In genomic region chr6:3329491-3330051, GRCh38 we compare ENCODE assay signal across 21 cellular contexts.
DNase-seq lines count a peak whose midpoint lies in the region; ATAC-seq and TF ChIP-seq lines count a peak whose summit lies in the region.
"Had no signal": no experiment of that assay in that cellular context is flagged by ENCODE, and none has a peak within 500 bp of the region (broad histone marks: within the 10 kb centered on the region; RNA-seq: fewer than 3 reads in every experiment).

No MANE protein-coding gene starts in this region.

- H3K9me3 ChIP-seq in heart right ventricle = no peaks in the 10 kb centered on the region
- H3K9me3 ChIP-seq in right atrium auricular region = no peaks in the 10 kb centered on the region
- H3K9me3 ChIP-seq in prostate gland = no peaks in the 10 kb centered on the region
- H3K9me3 ChIP-seq in uterus = no peaks in the 10 kb centered on the region
- H3K9me3 ChIP-seq: A549, MG63 had no signal

- H3K4me1 ChIP-seq in heart right ventricle = peaks cover 0 to 33% (median 19%) of the 10 kb centered on the region in 9 donors
- H3K4me1 ChIP-seq in right atrium auricular region = peaks cover 0 to 18% of the 10 kb centered on the region in 2 donors
- peaks cover 3% of the 10 kb centered on the region for H3K4me1 ChIP-seq in prostate gland (replicated peaks)
- peaks cover 0 to 4% of the 10 kb centered on the region in 2 donors for H3K4me1 ChIP-seq in uterus

- CTCF ChIA-PET in activated naive CD4-positive, alpha-beta T cell treated with anti-CD3 and anti-CD28 coated beads, Interleukin-2, amount 10 ng/mL, durations not matched to agents 7 days and 5 days (lab: Charles Lee) = no interaction called here

- WGBS in heart right ventricle, 2 donors = 76% methylated on average over 26 of the region's 26 CpGs
- WGBS in prostate gland = 55% methylated on average over 26 of the region's 26 CpGs

- POLR2A ChIA-PET in naive thymus-derived CD8-positive, alpha-beta T cell (lab: Charles Lee) = no interaction called here

- H3K27ac ChIP-seq in heart right ventricle (peak overlapping the region in 6 of 10 donors; percentile 11 to 51 (median 34)), right atrium auricular region (no peak overlapping the region), prostate gland (peak overlapping the region; percentile 29 to 61), uterus (peak overlapping the region; percentile 38 to 40)
- H3K27ac ChIP-seq: parathyroid adenoma had no signal

- H3K27me3 ChIP-seq in heart right ventricle (no peaks in the 10 kb centered on the region), right atrium auricular region (no peaks in the 10 kb centered on the region), prostate gland (replicated peaks; ENCODE audit: insufficient read depth) (no peaks in the 10 kb centered on the region), uterus (no peaks in the 10 kb centered on the region)
- H3K27me3 ChIP-seq: MG63 had no signal

- no peaks in the 10 kb centered on the region for H3K36me3 Mint-ChIP-seq in naive thymus-derived CD8-positive, alpha-beta T cell
- no peaks in the 10 kb centered on the region for H3K36me3 Mint-ChIP-seq in activated naive CD4-positive, alpha-beta T cell treated with anti-CD3 and anti-CD28 coated beads, Interleukin-2, amount 10 ng/mL, durations not matched to agents 7 days and 5 days
- H3K36me3 Mint-ChIP-seq: CD8-positive, alpha-beta memory T cell; natural killer cell treated with Interleukin-12 subunit alpha and Interleukin-12 subunit beta and Interleukin-15 and Interleukin-18, amount 100 ng/mL, for 72 hours had no signal

- no peaks in the 10 kb centered on the region for H3K36me3 ChIP-seq in heart right ventricle
- H3K36me3 ChIP-seq in right atrium auricular region = no peaks in the 10 kb centered on the region
- H3K36me3 ChIP-seq in prostate gland = no peaks in the 10 kb centered on the region
- no peaks in the 10 kb centered on the region for H3K36me3 ChIP-seq in uterus
- H3K36me3 ChIP-seq: MG63 had no signal

- H3K4me3 ChIP-seq in heart right ventricle = no peak overlapping the region
- H3K4me3 ChIP-seq in right atrium auricular region = no peak overlapping the region
- no peak overlapping the region for H3K4me3 ChIP-seq in prostate gland
- H3K4me3 ChIP-seq in uterus = no peak overlapping the region
- H3K4me3 ChIP-seq: A549, MG63 had no signal

- DNase-seq in heart right ventricle (no peak), right atrium auricular region (ENCODE audit: low spot score) (no peak), prostate gland (ENCODE audit: low spot score) (no peak), uterus (no peak)
- DNase-seq in naive thymus-derived CD8-positive, alpha-beta T cell = no peak
- no peak for DNase-seq in activated naive CD4-positive, alpha-beta T cell treated with anti-CD3 and anti-CD28 coated beads, Interleukin-2, amount 10 ng/mL, durations not matched to agents 7 days and 5 days
- DNase-seq: activated CD4-positive, alpha-beta T cell treated with anti-CD3 and anti-CD28 coated beads for 36 hours; activated CD8-positive, alpha-beta memory T cell treated with anti-CD3 and anti-CD28 coated beads for 24 hours; activated gamma-delta T cell treated with Interleukin-2 at 50 U/mL for 16 hours; activated T-cell treated with anti-CD3 and anti-CD28 coated beads, Interleukin-2, amount 50 U/mL, for 1 hour; CD8-positive, alpha-beta memory T cell; MG63; NCI-H1436 treated with DMSO at 0.1 percent for 48 hours; NCI-H524 treated with DMSO at 0.1 percent for 48 hours; NK-92 treated with Interleukin-12 subunit alpha and Interleukin-12 subunit beta, amount 100 ng/mL, for 24 hours; stimulated activated CD8-positive, alpha-beta memory T cell treated with anti-CD3 and anti-CD28 coated beads, Interleukin-4, amount 100 ng/mL, for 48 hours had no signal

- H3K27me3 Mint-ChIP-seq in naive thymus-derived CD8-positive, alpha-beta T cell = no peaks in the 10 kb centered on the region
- H3K27me3 Mint-ChIP-seq in activated naive CD4-positive, alpha-beta T cell treated with anti-CD3 and anti-CD28 coated beads, Interleukin-2, amount 10 ng/mL, durations not matched to agents 7 days and 5 days = peaks cover 15% of the 10 kb centered on the region

- TF ChIP-seq CTCF in heart right ventricle (IDR thresholded peaks at IDR 0.05) = no peak
- TF ChIP-seq CTCF in right atrium auricular region (IDR thresholded peaks at IDR 0.05) = no peak
- TF ChIP-seq CTCF in prostate gland (IDR thresholded peaks at IDR 0.05) = no peak
- no peak for TF ChIP-seq CTCF in uterus (IDR thresholded peaks at IDR 0.05)

- TF ChIP-seq POLR2A in prostate gland (IDR thresholded peaks at IDR 0.05) = no peak
- no peak for TF ChIP-seq POLR2A in uterus (IDR thresholded peaks at IDR 0.05)

- peak overlapping the region in 1 of 10 donors; percentile 40 for H3K27ac Mint-ChIP-seq in naive thymus-derived CD8-positive, alpha-beta T cell
- H3K27ac Mint-ChIP-seq in activated naive CD4-positive, alpha-beta T cell treated with anti-CD3 and anti-CD28 coated beads, Interleukin-2, amount 10 ng/mL, durations not matched to agents 7 days and 5 days = no peak overlapping the region
- H3K27ac Mint-ChIP-seq: activated CD4-positive, alpha-beta T cell treated with anti-CD3 and anti-CD28 coated beads for 36 hours; CD8-positive, alpha-beta memory T cell; natural killer cell treated with Interleukin-12 subunit alpha and Interleukin-12 subunit beta and Interleukin-15 and Interleukin-18, amount 100 ng/mL, for 72 hours had no signal

- H3K9me3 Mint-ChIP-seq in naive thymus-derived CD8-positive, alpha-beta T cell = no peaks in the 10 kb centered on the region
- H3K9me3 Mint-ChIP-seq in activated naive CD4-positive, alpha-beta T cell treated with anti-CD3 and anti-CD28 coated beads, Interleukin-2, amount 10 ng/mL, durations not matched to agents 7 days and 5 days = no peaks in the 10 kb centered on the region
- H3K9me3 Mint-ChIP-seq: CD8-positive, alpha-beta memory T cell; natural killer cell treated with Interleukin-12 subunit alpha and Interleukin-12 subunit beta and Interleukin-15 and Interleukin-18, amount 100 ng/mL, for 72 hours had no signal

- H3K4me3 Mint-ChIP-seq in naive thymus-derived CD8-positive, alpha-beta T cell = no peak overlapping the region
- H3K4me3 Mint-ChIP-seq in activated naive CD4-positive, alpha-beta T cell treated with anti-CD3 and anti-CD28 coated beads, Interleukin-2, amount 10 ng/mL, durations not matched to agents 7 days and 5 days = no peak overlapping the region
- H3K4me3 Mint-ChIP-seq: activated CD4-positive, alpha-beta T cell treated with anti-CD3 and anti-CD28 coated beads for 36 hours; CD8-positive, alpha-beta memory T cell; natural killer cell treated with Interleukin-12 subunit alpha and Interleukin-12 subunit beta and Interleukin-15 and Interleukin-18, amount 100 ng/mL, for 72 hours had no signal

- peak in 7 of 8 donors; percentile 34 to 85 (median 69) for ATAC-seq in heart right ventricle
- peak; percentile 40 for ATAC-seq in esophagus mucosa
- ATAC-seq in naive thymus-derived CD8-positive, alpha-beta T cell = no peak
- ATAC-seq in GM19467 (IDR thresholded peaks at IDR 0.05; ENCODE audit: unreplicated experiment) = no peak
- ATAC-seq: A549; activated CD4-positive, alpha-beta T cell treated with anti-CD3 and anti-CD28 coated beads for 36 hours; natural killer cell treated with Interleukin-12 subunit alpha and Interleukin-12 subunit beta and Interleukin-15 and Interleukin-18, amount 100 ng/mL, for 72 hours had no signal

- peaks cover 2 to 5% (median 3%) of the 10 kb centered on the region in 4 donors for H3K4me1 Mint-ChIP-seq in naive thymus-derived CD8-positive, alpha-beta T cell
- H3K4me1 Mint-ChIP-seq in activated naive CD4-positive, alpha-beta T cell treated with anti-CD3 and anti-CD28 coated beads, Interleukin-2, amount 10 ng/mL, durations not matched to agents 7 days and 5 days = no peaks in the 10 kb centered on the region

- intact Hi-C loops in heart right ventricle (cut with DNase I) (loop anchor here in 1 of 10 donors (10.0 kb wide), 1 partner anchor 125 kb away; the partner anchor contains the start of gene SLC22A23), prostate gland (cut with DNase I) (no loop called here), uterus (cut with DNase I; ENCODE audit: low total_unique reads) (no loop called here)

Comparison
In these comparisons a context has a peak if more than half of its experiments do, and no peak if none do; other contexts are left out.
1. H3K27ac ChIP-seq: peak in heart right ventricle (6 of 10), prostate gland (2 of 2) and uterus (2 of 2); none in right atrium auricular region (0 of 2).
2. ATAC-seq: peak in heart right ventricle (7 of 8) and esophagus mucosa (single experiment); none in naive thymus-derived CD8-positive, alpha-beta T cell (0 of 2) and GM19467 (single experiment).